In the genomic region with DNA sequence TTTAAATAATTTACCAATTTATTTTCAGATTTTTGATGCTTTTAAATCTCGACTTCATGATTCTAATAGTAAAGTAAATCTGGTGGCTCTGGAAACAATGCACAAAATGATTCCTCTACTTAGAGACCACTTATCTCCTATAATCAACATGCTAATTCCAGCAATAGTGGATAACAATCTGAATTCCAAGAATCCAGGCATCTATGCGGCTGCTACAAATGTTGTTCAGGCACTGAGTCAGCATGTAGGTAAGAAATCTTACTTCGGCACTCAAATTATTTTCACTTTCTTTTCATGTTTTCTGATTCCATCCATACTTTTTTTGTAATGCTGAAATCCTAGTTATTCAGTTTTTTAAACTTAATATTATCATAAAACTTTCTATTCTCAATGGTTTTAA, we compare ENCODE assay signal across 28 cellular contexts.
"Had no signal": no experiment of that assay in that cellular context is flagged by ENCODE, and none has a peak within 500 bp of the region (broad histone marks: within the 10 kb centered on the region; RNA-seq: fewer than 3 reads in every experiment).

No MANE protein-coding gene starts in this region.

- H3K36me3 Mint-ChIP-seq: naive B cell, natural killer cell had no signal

- H3K4me3 ChIP-seq: left lung, lower lobe of right lung, neural progenitor cell, right atrium auricular region, right lobe of liver, suprapubic skin, thoracic aorta, tibial nerve, upper lobe of left lung had no signal

- H3K9ac ChIP-seq: neural progenitor cell had no signal

- H3K9me3 ChIP-seq: left lung, lower lobe of right lung, neutrophil, right atrium auricular region, right lobe of liver, thoracic aorta, tibial nerve, upper lobe of left lung had no signal

- H3K4me3 Mint-ChIP-seq: mesothelial cell of epicardium; naive B cell; natural killer cell; nephron progenitor cell; neural progenitor cell; stimulated activated effector memory CD8-positive, alpha-beta T cell treated with anti-CD3 and anti-CD28 coated beads, Interleukin-12 subunit alpha, Interleukin-12 subunit beta, amount 100 ng/mL, for 72 hours; stimulated activated naive CD8-positive, alpha-beta T cell treated with anti-CD3 and anti-CD28 coated beads, Interleukin-15, Interleukin-2, amounts not matched to agents 100 ng/mL and 50 ng/mL, for 24 hours had no signal

- ATAC-seq: left colon; left lung; lower lobe of right lung; natural killer cell; right lobe of liver; stimulated activated effector memory CD8-positive, alpha-beta T cell treated with anti-CD3 and anti-CD28 coated beads, Interleukin-12 subunit alpha, Interleukin-12 subunit beta, amount 100 ng/mL, for 72 hours had no signal

- H2AFZ ChIP-seq: neural progenitor cell had no signal

- H3K9me3 Mint-ChIP-seq: naive B cell; natural killer cell; nephron progenitor cell; neural progenitor cell; stimulated activated effector memory CD8-positive, alpha-beta T cell treated with anti-CD3 and anti-CD28 coated beads, Interleukin-12 subunit alpha, Interleukin-12 subunit beta, amount 100 ng/mL, for 72 hours; stimulated activated naive CD8-positive, alpha-beta T cell treated with anti-CD3 and anti-CD28 coated beads, Interleukin-15, Interleukin-2, amounts not matched to agents 100 ng/mL and 50 ng/mL, for 24 hours had no signal

- H3K27ac ChIP-seq: left lung, lower lobe of right lung, neural progenitor cell, neutrophil, right atrium auricular region, right lobe of liver, suprapubic skin, thoracic aorta, tibial nerve, upper lobe of left lung had no signal

- DNase-seq: hippocampal formation; kidney; left colon; left lung; lower lobe of right lung; mammary epithelial cell; mesenchymal stem cell; naive B cell; natural killer cell; nephron progenitor cell; occipital lobe; right lobe of liver; stimulated activated CD4-positive, alpha-beta T cell treated with anti-CD3 and anti-CD28 coated beads, Interleukin-12 subunit alpha, Interleukin-12 subunit beta, amount 100 ng/mL, for 4 hours; stimulated activated CD4-positive, alpha-beta T cell treated with anti-CD3 and anti-CD28 coated beads, Interleukin-15, amount 100 ng/mL, for 24 hours; stimulated activated CD4-positive, alpha-beta T cell treated with anti-CD3 and anti-CD28 coated beads, Interleukin-2, amount 100 ng/mL, for 24 hours; stimulated activated CD4-positive, alpha-beta T cell treated with anti-CD3 and anti-CD28 coated beads, Interleukin-4, amount 100 ng/mL, for 1 hour; stimulated activated naive CD4-positive, alpha-beta T cell; upper lobe of left lung had no signal

- H3K27ac Mint-ChIP-seq: mesothelial cell of epicardium; naive B cell; natural killer cell; nephron progenitor cell; neural progenitor cell; progenitor cell of endocrine pancreas; stimulated activated effector memory CD8-positive, alpha-beta T cell treated with anti-CD3 and anti-CD28 coated beads, Interleukin-12 subunit alpha, Interleukin-12 subunit beta, amount 100 ng/mL, for 72 hours; stimulated activated naive CD8-positive, alpha-beta T cell treated with anti-CD3 and anti-CD28 coated beads, Interleukin-15, Interleukin-2, amounts not matched to agents 100 ng/mL and 50 ng/mL, for 24 hours had no signal

- H3K36me3 ChIP-seq: neutrophil, thoracic aorta had no signal

- H3K4me2 ChIP-seq: neural progenitor cell had no signal

- H3K4me1 ChIP-seq: left lung, lower lobe of right lung, neural progenitor cell, right atrium auricular region, right lobe of liver, suprapubic skin, tibial nerve, upper lobe of left lung had no signal

- H3K27me3 Mint-ChIP-seq: naive B cell; progenitor cell of endocrine pancreas; stimulated activated naive CD8-positive, alpha-beta T cell treated with anti-CD3 and anti-CD28 coated beads, Interleukin-15, Interleukin-2, amounts not matched to agents 100 ng/mL and 50 ng/mL, for 24 hours had no signal

- H3K4me1 Mint-ChIP-seq: natural killer cell; neural progenitor cell; stimulated activated effector memory CD8-positive, alpha-beta T cell treated with anti-CD3 and anti-CD28 coated beads, Interleukin-12 subunit alpha, Interleukin-12 subunit beta, amount 100 ng/mL, for 72 hours had no signal

- H3K27me3 ChIP-seq: left lung, neural progenitor cell, neutrophil, right atrium auricular region, right lobe of liver, suprapubic skin, tibial nerve, upper lobe of left lung had no signal
